28 cellular contexts compared by ENCODE assay signal in the genomic region with DNA sequence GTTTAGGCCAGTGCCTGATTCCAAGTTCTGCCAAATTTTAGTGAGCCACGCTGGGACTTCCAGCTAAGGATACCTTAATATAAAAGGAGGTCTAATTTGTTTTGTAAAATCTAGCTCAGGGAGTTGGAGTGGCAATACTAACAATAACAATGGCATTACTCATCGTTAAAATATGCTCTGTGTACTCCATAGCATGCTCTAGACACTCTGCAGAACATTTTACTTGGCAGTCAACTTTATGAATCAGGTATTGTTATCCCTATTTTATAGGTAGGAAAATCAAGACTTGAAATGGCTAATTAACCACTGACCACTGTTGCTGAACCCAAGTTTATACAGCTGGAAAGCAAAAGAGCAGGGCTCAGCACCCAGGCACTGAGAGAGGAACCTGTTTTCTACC.
DNase-seq lines count a peak whose midpoint lies in the region; ATAC-seq and TF ChIP-seq lines count a peak whose summit lies in the region.
"Had no signal": no experiment of that assay in that cellular context is flagged by ENCODE, and none has a peak within 500 bp of the region (broad histone marks: within the 10 kb centered on the region; RNA-seq: fewer than 3 reads in every experiment).

No MANE protein-coding gene starts in this region.

- TF ChIP-seq POLR2A in breast epithelium (IDR thresholded peaks at IDR 0.05): no peak

- ATAC-seq in foreskin keratinocyte: no peak
- ATAC-seq: A549; activated T-cell treated with anti-CD3 and anti-CD28 coated beads, Interleukin-2, amount 50 U/mL, for 4 hours; left lobe of liver; stimulated activated effector memory CD8-positive, alpha-beta T cell treated with anti-CD3 and anti-CD28 coated beads, Interleukin-12 subunit alpha, Interleukin-12 subunit beta, amount 100 ng/mL, for 72 hours; upper lobe of right lung had no signal

- POLR2A ChIA-PET in MCF 10A (lab: Yijun Ruan, JAX): interaction anchor here (0.6 kb wide), 1 partner anchor 1200 kb away, joined by 4 read pairs; no protein-coding TSS in a partner anchor

- peaks cover 8% of the 10 kb centered on the region for H3K9me3 Mint-ChIP-seq in MCF 10A (ENCODE audit: unreplicated experiment)
- H3K9me3 Mint-ChIP-seq: activated T-cell treated with anti-CD3 and anti-CD28 coated beads, Interleukin-2, amount 50 U/mL, for 4 hours; T-helper 1 cell treated with Interleukin-12 subunit alpha and Interleukin-12 subunit beta and Interleukin-4 antibody, amounts not matched to agents 30 μg/mL and 1 μg/mL, for 36 hours had no signal

- H3K27me3 ChIP-seq in breast epithelium (no peaks in the 10 kb centered on the region), adipocyte (replicated peaks; ENCODE audit: control insufficient read depth, insufficient read depth, low read length) (no peaks in the 10 kb centered on the region), foreskin keratinocyte (no peaks in the 10 kb centered on the region)
- H3K27me3 ChIP-seq: adrenal gland, upper lobe of right lung had no signal

- DNase-seq in MCF 10A (ENCODE audit: unreplicated experiment): peak; percentile 68
- DNase-seq in breast epithelium (ENCODE audit: low spot score in 2 of 2): no peak
- DNase-seq in adipocyte (ENCODE audit: low read depth): peak; percentile 18
- DNase-seq in foreskin keratinocyte: peak; percentile 1 to 14
- DNase-seq in pons (ENCODE audit: low spot score): no peak
- DNase-seq in NCI-H2227 treated with DMSO at 0.1 percent for 48 hours (lab: John Stamatoyannopoulos, UW): no peak
- no peak for DNase-seq in activated CD4-positive, alpha-beta T cell treated with anti-CD3 and anti-CD28 coated beads, Interleukin-2, amount 50 U/mL, for 1 hour
- no peak for DNase-seq in KBM-7
- DNase-seq: activated CD4-positive, alpha-beta T cell treated with anti-CD3 and anti-CD28 coated beads for 48 hours; activated T-cell treated with anti-CD3 and anti-CD28 coated beads, Interleukin-2, amount 50 U/mL, for 4 hours; adrenal gland; COR-L47; dermis blood vessel endothelial cell; EL; head of caudate nucleus; naive B cell; NCI-H1436; NCI-H2171 treated with DMSO at 0.1 percent for 48 hours; occipital lobe; small intestine; stimulated activated CD4-positive, alpha-beta T cell treated with anti-CD3 and anti-CD28 coated beads, Interleukin-2, amount 100 ng/mL, for 24 hours; substantia nigra; upper lobe of right lung had no signal

- BruUV-seq in MCF 10A (replicated peaks; lab: Mats Ljungman, UMichigan): no TSS peak

- H3K27ac Mint-ChIP-seq in MCF 10A (ENCODE audit: low read depth, unreplicated experiment): no peak overlapping the region
- H3K27ac Mint-ChIP-seq: B cell; stimulated activated effector memory CD8-positive, alpha-beta T cell treated with anti-CD3 and anti-CD28 coated beads, Interleukin-12 subunit alpha, Interleukin-12 subunit beta, amount 100 ng/mL, for 72 hours; T-helper 1 cell treated with Interleukin-12 subunit alpha and Interleukin-12 subunit beta and Interleukin-4 antibody, amounts not matched to agents 30 μg/mL and 1 μg/mL, for 36 hours had no signal

- H3K36me3 ChIP-seq in breast epithelium (no peaks in the 10 kb centered on the region), adipocyte (ENCODE audit: control insufficient read depth, insufficient read depth, low read length, severe bottlenecking) (no peaks in the 10 kb centered on the region)
- H3K36me3 ChIP-seq: adrenal gland, upper lobe of right lung had no signal

- intact Hi-C loops in MCF 10A (cut with micrococcal nuclease) (no loop called here), breast epithelium (cut with DNase I; ENCODE audit: low total_unique reads) (no loop called here)

- no peak overlapping the region for H3K9ac ChIP-seq in adipocyte (ENCODE audit: low read length)

- TF ChIP-seq CTCF in MCF 10A (IDR thresholded peaks at IDR 0.05; ENCODE audit: unreplicated experiment) (no peak), breast epithelium (IDR thresholded peaks at IDR 0.05) (no peak), foreskin keratinocyte (conservative IDR thresholded peaks at IDR 0.05) (no peak)

- no peaks in the 10 kb centered on the region for H3K36me3 Mint-ChIP-seq in MCF 10A (ENCODE audit: insufficient read depth, unreplicated experiment)
- H3K36me3 Mint-ChIP-seq: naive B cell; stimulated activated effector memory CD8-positive, alpha-beta T cell treated with anti-CD3 and anti-CD28 coated beads, Interleukin-12 subunit alpha, Interleukin-12 subunit beta, amount 100 ng/mL, for 72 hours had no signal

- no peak overlapping the region for H3K4me3 ChIP-seq in breast epithelium
- H3K4me3 ChIP-seq in adipocyte (ENCODE audit: low read length): no peak overlapping the region
- H3K4me3 ChIP-seq: A549, adrenal gland, upper lobe of right lung had no signal

- in situ Hi-C loops in KBM-7 (cut with MboI; ENCODE audit: low pct_unique_long_range_greater_than_20kb, low sequenced_read_pairs): no loop called here

- CTCF ChIA-PET in MCF 10A (lab: Yijun Ruan, JAX): interaction anchor here (1.0 to 1.5 kb wide), 2 partner anchors 9 to 877 kb away, joined by 4 read pairs; no protein-coding TSS in a partner anchor

- H3K4me3 Mint-ChIP-seq in MCF 10A (ENCODE audit: unreplicated experiment): no peak overlapping the region
- H3K4me3 Mint-ChIP-seq: activated T-cell treated with anti-CD3 and anti-CD28 coated beads, Interleukin-2, amount 50 U/mL, for 4 hours; B cell; naive B cell; stimulated activated effector memory CD8-positive, alpha-beta T cell treated with anti-CD3 and anti-CD28 coated beads, Interleukin-12 subunit alpha, Interleukin-12 subunit beta, amount 100 ng/mL, for 72 hours; T-helper 1 cell treated with Interleukin-12 subunit alpha and Interleukin-12 subunit beta and Interleukin-4 antibody, amounts not matched to agents 30 μg/mL and 1 μg/mL, for 36 hours had no signal

- H3K4me1 ChIP-seq in breast epithelium (no peaks in the 10 kb centered on the region), adipocyte (ENCODE audit: control insufficient read depth, insufficient read depth, low read length) (no peaks in the 10 kb centered on the region), foreskin keratinocyte (no peaks in the 10 kb centered on the region)
- H3K4me1 ChIP-seq: A549, adrenal gland, upper lobe of right lung had no signal

- H3K27ac ChIP-seq in breast epithelium (no peak overlapping the region), foreskin keratinocyte (no peak overlapping the region)
- H3K27ac ChIP-seq: A549, adrenal gland, upper lobe of right lung had no signal

- H3K9me3 ChIP-seq in breast epithelium (peaks cover under 1 to 5% of the 10 kb centered on the region in 2 donors), adipocyte (ENCODE audit: control insufficient read depth, low read length) (peaks cover under 1% of the 10 kb centered on the region)
- H3K9me3 ChIP-seq: A549, adrenal gland, upper lobe of right lung had no signal

- H3K4me1 Mint-ChIP-seq in MCF 10A (ENCODE audit: insufficient read depth, unreplicated experiment): peaks cover 6% of the 10 kb centered on the region
- H3K4me1 Mint-ChIP-seq: B cell; naive B cell; stimulated activated effector memory CD8-positive, alpha-beta T cell treated with anti-CD3 and anti-CD28 coated beads, Interleukin-12 subunit alpha, Interleukin-12 subunit beta, amount 100 ng/mL, for 72 hours had no signal

- no peaks in the 10 kb centered on the region for H3K27me3 Mint-ChIP-seq in MCF 10A (ENCODE audit: insufficient read depth, unreplicated experiment)
- H3K27me3 Mint-ChIP-seq: B cell, naive B cell had no signal

Comparison
In these comparisons a context has a peak if more than half of its experiments do, and no peak if none do; other contexts are left out.
1. DNase-seq: peak in MCF 10A (single experiment), adipocyte (single experiment) and foreskin keratinocyte (2 of 2); none in breast epithelium (0 of 2), pons (single experiment), NCI-H2227 treated with DMSO at 0.1 percent for 48 hours (single experiment), activated CD4-positive, alpha-beta T cell treated with anti-CD3 and anti-CD28 coated beads, Interleukin-2, amount 50 U/mL, for 1 hour (single experiment) and KBM-7 (single experiment).